ENCODE assay signal across 1 cellular context in genomic region chr15:100341662-100342560, GRCh38.
A peak's percentile ranks its signal among the peaks of the same experiment; 100 is the strongest.
TF ChIP-seq lines count a peak whose summit lies in the region.

Gene ADAMTS17, minus strand, starts transcription at chr15:100341975. Its CDS starts 76 bp downstream, at chr15:100341899.

TF ChIP-seq in WTC11, 78 proteins besides CTCF, POLR2A, EP300 and RAD21 (continued from another document):
- TF ChIP-seq, protein P1, sequence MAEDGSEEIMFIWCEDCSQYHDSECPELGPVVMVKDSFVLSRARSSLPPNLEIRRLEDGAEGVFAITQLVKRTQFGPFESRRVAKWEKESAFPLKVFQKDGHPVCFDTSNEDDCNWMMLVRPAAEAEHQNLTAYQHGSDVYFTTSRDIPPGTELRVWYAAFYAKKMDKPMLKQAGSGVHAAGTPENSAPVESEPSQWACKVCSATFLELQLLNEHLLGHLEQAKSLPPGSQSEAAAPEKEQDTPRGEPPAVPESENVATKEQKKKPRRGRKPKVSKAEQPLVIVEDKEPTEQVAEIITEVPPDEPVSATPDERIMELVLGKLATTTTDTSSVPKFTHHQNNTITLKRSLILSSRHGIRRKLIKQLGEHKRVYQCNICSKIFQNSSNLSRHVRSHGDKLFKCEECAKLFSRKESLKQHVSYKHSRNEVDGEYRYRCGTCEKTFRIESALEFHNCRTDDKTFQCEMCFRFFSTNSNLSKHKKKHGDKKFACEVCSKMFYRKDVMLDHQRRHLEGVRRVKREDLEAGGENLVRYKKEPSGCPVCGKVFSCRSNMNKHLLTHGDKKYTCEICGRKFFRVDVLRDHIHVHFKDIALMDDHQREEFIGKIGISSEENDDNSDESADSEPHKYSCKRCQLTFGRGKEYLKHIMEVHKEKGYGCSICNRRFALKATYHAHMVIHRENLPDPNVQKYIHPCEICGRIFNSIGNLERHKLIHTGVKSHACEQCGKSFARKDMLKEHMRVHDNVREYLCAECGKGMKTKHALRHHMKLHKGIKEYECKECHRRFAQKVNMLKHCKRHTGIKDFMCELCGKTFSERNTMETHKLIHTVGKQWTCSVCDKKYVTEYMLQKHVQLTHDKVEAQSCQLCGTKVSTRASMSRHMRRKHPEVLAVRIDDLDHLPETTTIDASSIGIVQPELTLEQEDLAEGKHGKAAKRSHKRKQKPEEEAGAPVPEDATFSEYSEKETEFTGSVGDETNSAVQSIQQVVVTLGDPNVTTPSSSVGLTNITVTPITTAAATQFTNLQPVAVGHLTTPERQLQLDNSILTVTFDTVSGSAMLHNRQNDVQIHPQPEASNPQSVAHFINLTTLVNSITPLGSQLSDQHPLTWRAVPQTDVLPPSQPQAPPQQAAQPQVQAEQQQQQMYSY (CRISPR knock-in tag; IDR thresholded peaks at IDR 0.05), result peak; percentile 64
